16 cellular contexts compared by ENCODE assay signal in the genomic region with DNA sequence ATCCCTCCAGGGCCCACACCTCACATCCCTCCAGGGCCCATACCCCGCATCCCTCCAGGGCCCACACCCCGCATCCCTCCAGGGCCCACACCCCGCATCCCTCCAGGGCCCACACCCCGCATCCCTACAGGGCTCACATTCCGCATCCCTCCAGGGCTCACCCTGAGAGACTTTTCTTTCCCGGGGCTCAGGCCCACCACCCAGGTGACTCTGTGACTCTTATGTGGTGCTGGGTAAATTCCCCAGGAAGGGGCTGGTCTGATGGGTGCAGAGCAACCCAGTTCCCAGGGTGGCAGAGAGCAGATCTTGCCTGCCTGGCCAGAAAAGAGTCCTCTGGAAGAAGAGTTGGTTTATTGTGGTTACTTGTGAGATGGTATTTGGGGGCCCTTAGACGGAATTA.
DNase-seq lines count a peak whose midpoint lies in the region; ATAC-seq and TF ChIP-seq lines count a peak whose summit lies in the region.
"Had no signal": no experiment of that assay in that cellular context is flagged by ENCODE, and none has a peak within 500 bp of the region (broad histone marks: within the 10 kb centered on the region; RNA-seq: fewer than 3 reads in every experiment).

No MANE protein-coding gene starts in this region.

- H3K4me3 Mint-ChIP-seq in chondrocyte (ENCODE audit: unreplicated experiment), result no peak overlapping the region
- H3K4me3 Mint-ChIP-seq: CD4-positive, alpha-beta memory T cell had no signal

- no peaks in the 10 kb centered on the region for H3K27me3 Mint-ChIP-seq in chondrocyte (ENCODE audit: low read depth)

- DNase-seq in GM13977 (ENCODE audit: low spot score) (peak; percentile 4), chondrocyte (ENCODE audit: low spot score) (peak; percentile 63), sigmoid colon (peak; percentile 22), T-helper 9 cell (no peak)
- DNase-seq: C1 segment of cervical spinal cord; Calu3; CD4-positive, alpha-beta memory T cell; COR-L47; DMS53; DMS79 treated with DMSO at 0.1 percent for 48 hours; GF-D8; GOT3; H7 had no signal

- ATAC-seq in HG02588 (IDR thresholded peaks at IDR 0.05; ENCODE audit: unreplicated experiment) (no peak), GM19463 (IDR thresholded peaks at IDR 0.05; ENCODE audit: unreplicated experiment) (no peak)
- ATAC-seq: HCT116 had no signal

- in situ Hi-C loops in GM13977 (cut with MboI; ENCODE audit: low pct_unique_long_range_greater_than_20kb, low sequenced_read_pairs, unreplicated experiment), result no loop called here

- H3K27me3 ChIP-seq in sigmoid colon, result no peaks in the 10 kb centered on the region

- H3K27ac Mint-ChIP-seq in chondrocyte (ENCODE audit: unreplicated experiment), result no peak overlapping the region

- H3K9me3 ChIP-seq in sigmoid colon, result no peaks in the 10 kb centered on the region

- H3K36me3 ChIP-seq in sigmoid colon, result no peaks in the 10 kb centered on the region

- H3K27ac ChIP-seq in sigmoid colon, result no peak overlapping the region

- H3K4me3 ChIP-seq in sigmoid colon, result no peak overlapping the region

- TF ChIP-seq CTCF in GM13977 (IDR thresholded peaks at IDR 0.05; ENCODE audit: extremely low read depth, insufficient read depth, missing control alignments) (no peak), chondrocyte (IDR thresholded peaks at IDR 0.05) (no peak), sigmoid colon (IDR thresholded peaks at IDR 0.05) (no peak)

- TF ChIP-seq POLR2A in sigmoid colon (IDR thresholded peaks at IDR 0.05), result no peak

- 92 to 96% methylated on average over 7 of the region's 7 CpGs for WGBS in sigmoid colon, 2 donors

- peaks cover 24% of the 10 kb centered on the region for H3K9me3 Mint-ChIP-seq in chondrocyte (ENCODE audit: low read depth)

- no peaks in the 10 kb centered on the region for H3K36me3 Mint-ChIP-seq in chondrocyte (ENCODE audit: low read depth)
- H3K36me3 Mint-ChIP-seq: CD4-positive, alpha-beta memory T cell had no signal

- TF ChIP-seq EP300 in sigmoid colon (IDR thresholded peaks at IDR 0.05), result no peak

- intact Hi-C loops in sigmoid colon (cut with DNase I), result no loop called here

- H3K4me1 ChIP-seq in sigmoid colon, result no peaks in the 10 kb centered on the region

- H3K4me1 Mint-ChIP-seq in chondrocyte (ENCODE audit: low read depth), result no peaks in the 10 kb centered on the region
- H3K4me1 Mint-ChIP-seq: CD4-positive, alpha-beta memory T cell had no signal
